25 cellular contexts compared by ENCODE assay signal in the genomic region with DNA sequence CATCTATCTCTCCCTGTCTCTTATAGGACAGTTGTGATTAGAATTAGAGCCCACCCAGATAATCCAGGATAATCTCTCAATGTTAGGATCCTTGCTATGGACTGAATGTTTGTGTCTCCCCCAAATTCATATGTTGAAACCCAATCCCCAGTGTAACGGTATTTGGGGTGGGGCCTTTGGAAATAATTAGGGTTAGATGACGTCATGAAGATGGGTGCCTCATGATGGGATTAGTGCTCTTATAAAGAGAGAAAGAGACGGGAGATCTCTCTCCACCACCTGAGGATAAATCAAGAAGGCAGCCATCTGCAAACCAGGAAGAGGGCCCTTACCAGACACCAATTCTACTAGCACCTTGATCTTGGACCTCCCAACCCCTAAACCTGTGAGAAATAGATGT. TPM values are rescaled to one million over a fixed set of nuclear protein-coding genes. Genes with fewer than 3 reads are reported as not detected.
DNase-seq lines count a peak whose midpoint lies in the region; ATAC-seq, FAIRE-seq and TF ChIP-seq lines count a peak whose summit lies in the region.
"Had no signal": no experiment of that assay in that cellular context is flagged by ENCODE, and none has a peak within 500 bp of the region (broad histone marks: within the 10 kb centered on the region; RNA-seq: fewer than 3 reads in every experiment).

No MANE protein-coding gene starts in this region.

- no peak for FAIRE-seq in HepG2 (lab: Jason Lieb, UNC)
- FAIRE-seq: A204.1, GM12878, GM18507 had no signal

- H3K9ac ChIP-seq in HepG2 (ENCODE audit: insufficient read depth, low read depth, low read length), result no peak overlapping the region
- H3K9ac ChIP-seq: BLaER1 had no signal

- H3K4me2 ChIP-seq in HepG2 (ENCODE audit: low read depth, low read length), result no peak overlapping the region
- H3K4me2 ChIP-seq: BLaER1 had no signal

- no peak overlapping the region for H3K27ac ChIP-seq in HepG2 (ENCODE audit: extremely low read length, insufficient read depth, low read length)
- no peak overlapping the region for H3K27ac ChIP-seq in right lobe of liver
- H3K27ac ChIP-seq in HEK293 (ENCODE audit: extremely low read depth, low read depth, low read length), result no peak overlapping the region
- H3K27ac ChIP-seq: BLaER1 had no signal

- 2% methylated on average over 3 of the region's 3 CpGs for WGBS in HepG2 (ENCODE audit: low lambda C conversion rate)
- WGBS in right lobe of liver (ENCODE audit: insufficient coverage, low coverage, low lambda C conversion rate, missing lambda C conversion rate), result 63% methylated on average over 3 of the region's 3 CpGs

- no peak for ATAC-seq in HepG2
- ATAC-seq in right lobe of liver, result no peak
- ATAC-seq in GM19395 (IDR thresholded peaks at IDR 0.05; ENCODE audit: unreplicated experiment), result no peak
- ATAC-seq in HG02588 (IDR thresholded peaks at IDR 0.05; ENCODE audit: unreplicated experiment), result no peak
- ATAC-seq: GM12878 had no signal

- no peak for TF ChIP-seq CTCF in HepG2 (CRISPR knock-in tag; IDR thresholded peaks at IDR 0.05)
- TF ChIP-seq CTCF in right lobe of liver (IDR thresholded peaks at IDR 0.05), result no peak
- TF ChIP-seq CTCF in HEK293 (tag by site-specific recombination; IDR thresholded peaks at IDR 0.05), result no peak

- H3K4me3 ChIP-seq in HepG2 (replicated peaks in 1 of 3; ENCODE audit: insufficient read depth in 1 of 3, low read depth in 2 of 3, low read length in 3 of 3), result no peak overlapping the region
- H3K4me3 ChIP-seq in right lobe of liver, result no peak overlapping the region
- no peak overlapping the region for H3K4me3 ChIP-seq in HEK293 (ENCODE audit: low read depth, low read length)
- H3K4me3 ChIP-seq: BLaER1, GM12878 had no signal

- no peak for TF ChIP-seq RAD21 in HepG2 (CRISPR knock-in tag; IDR thresholded peaks at IDR 0.05)

- DNase-seq in HepG2 (ENCODE audit: low spot score), result no peak
- no peak for DNase-seq in right lobe of liver
- DNase-seq: 8988T; ACHN; BE2C; C1 segment of cervical spinal cord; CD4-positive, alpha-beta memory T cell; CD4-positive, CD25-positive, alpha-beta regulatory T cell; CD8-positive, alpha-beta memory T cell; COR-L47; DMS 273 treated with DMSO at 0.1 percent for 48 hours; DMS153; DMS53; DMS79; DND-41; EL; GDM1 had no signal

- no peaks in the 10 kb centered on the region for H3K9me3 ChIP-seq in HepG2 (ENCODE audit: low read length)
- H3K9me3 ChIP-seq in right lobe of liver, result no peaks in the 10 kb centered on the region
- no peaks in the 10 kb centered on the region for H3K9me3 ChIP-seq in HEK293 (ENCODE audit: control insufficient read depth, insufficient read depth, low read depth, low read length)
- H3K9me3 ChIP-seq: BE2C, BLaER1 had no signal

- no peaks in the 10 kb centered on the region for H3K79me2 ChIP-seq in HepG2 (ENCODE audit: insufficient read depth, low read length)

- H4K20me1 ChIP-seq in HepG2 (ENCODE audit: insufficient read depth, low read length), result no peaks in the 10 kb centered on the region
- H4K20me1 ChIP-seq: BLaER1 had no signal

- TF ChIP-seq POLR2A in HepG2 (IDR thresholded peaks at IDR 0.05; ENCODE audit: insufficient read depth in 1 of 2, low read depth in 2 of 2, low read length in 2 of 2), result no peak
- no peak for TF ChIP-seq POLR2A in right lobe of liver (IDR thresholded peaks at IDR 0.05)

- in situ Hi-C loops in HepG2 (cut with HindIII; ENCODE audit: extremely low pct_ligation_motif_present, low pct_unique_long_range_greater_than_20kb), result no loop called here

- H3K36me3 ChIP-seq in HepG2 (replicated peaks in 1 of 2; ENCODE audit: control insufficient read depth in 1 of 2, insufficient read depth in 2 of 2, low read length in 2 of 2) (no peaks in the 10 kb centered on the region), right lobe of liver (no peaks in the 10 kb centered on the region), HEK293 (ENCODE audit: control insufficient read depth in 2 of 2, insufficient read depth in 1 of 2, low read length in 2 of 2) (no peaks in the 10 kb centered on the region)
- H3K36me3 ChIP-seq: BE2C, BLaER1 had no signal

- CTCF ChIA-PET in HepG2 (lab: Yijun Ruan, JAX; ENCODE audit: low intra/inter-chr PET ratio, low total read pairs), result no interaction called here
- CTCF ChIA-PET in HEK293 (lab: Yijun Ruan, JAX), result no interaction called here

- POLR2A ChIA-PET in HepG2 (lab: Yijun Ruan, JAX) (no interaction called here), HEK293 (lab: Yijun Ruan, JAX) (no interaction called here)

- intact Hi-C loops in HepG2 (cut with micrococcal nuclease; ENCODE audit: unreplicated experiment) (no loop called here), right lobe of liver (cut with DNase I) (no loop called here)

- H3K27me3 ChIP-seq in HepG2 (ENCODE audit: control insufficient read depth in 1 of 2, insufficient read depth in 2 of 2, low read length in 2 of 2) (no peaks in the 10 kb centered on the region), right lobe of liver (no peaks in the 10 kb centered on the region)
- H3K27me3 ChIP-seq: BE2C, BLaER1 had no signal

- H3K4me1 ChIP-seq in HepG2 (ENCODE audit: insufficient read depth, low read length), result no peaks in the 10 kb centered on the region
- H3K4me1 ChIP-seq in right lobe of liver, result no peaks in the 10 kb centered on the region
- no peaks in the 10 kb centered on the region for H3K4me1 ChIP-seq in HEK293 (ENCODE audit: control insufficient read depth, insufficient read depth, low read length)
- H3K4me1 ChIP-seq: BE2C, BLaER1 had no signal

- no peak overlapping the region for H2AFZ ChIP-seq in HepG2 (ENCODE audit: low read length)

- no TSS peak for BruUV-seq in HepG2 (replicated peaks; lab: Mats Ljungman, UMichigan)

- TF ChIP-seq EP300 in HepG2 (IDR thresholded peaks at IDR 0.05; ENCODE audit: low read depth in 2 of 2, low read length in 2 of 2) (no peak), HepG2 (CRISPR knock-in tag; IDR thresholded peaks at IDR 0.05; ENCODE audit: borderline replicate concordance) (no peak)

TF ChIP-seq in HepG2, 621 proteins besides CTCF, POLR2A, EP300 and RAD21 (continues in another document):
- TF ChIP-seq CREB1 (IDR thresholded peaks at IDR 0.05) (peak; percentile 93), CREB1 (CRISPR knock-in tag; IDR thresholded peaks at IDR 0.05) (no peak), ATF7 (IDR thresholded peaks at IDR 0.05) (peak; percentile 97), ATF7 (CRISPR knock-in tag; IDR thresholded peaks at IDR 0.05) (no peak), ZIK1 (CRISPR knock-in tag; IDR thresholded peaks at IDR 0.05; ENCODE audit: borderline replicate concordance, low read depth) (no peak)
- TF ChIP-seq, protein P1, sequence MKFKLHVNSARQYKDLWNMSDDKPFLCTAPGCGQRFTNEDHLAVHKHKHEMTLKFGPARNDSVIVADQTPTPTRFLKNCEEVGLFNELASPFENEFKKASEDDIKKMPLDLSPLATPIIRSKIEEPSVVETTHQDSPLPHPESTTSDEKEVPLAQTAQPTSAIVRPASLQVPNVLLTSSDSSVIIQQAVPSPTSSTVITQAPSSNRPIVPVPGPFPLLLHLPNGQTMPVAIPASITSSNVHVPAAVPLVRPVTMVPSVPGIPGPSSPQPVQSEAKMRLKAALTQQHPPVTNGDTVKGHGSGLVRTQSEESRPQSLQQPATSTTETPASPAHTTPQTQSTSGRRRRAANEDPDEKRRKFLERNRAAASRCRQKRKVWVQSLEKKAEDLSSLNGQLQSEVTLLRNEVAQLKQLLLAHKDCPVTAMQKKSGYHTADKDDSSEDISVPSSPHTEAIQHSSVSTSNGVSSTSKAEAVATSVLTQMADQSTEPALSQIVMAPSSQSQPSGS (CRISPR knock-in tag; IDR thresholded peaks at IDR 0.05), result no peak

TF ChIP-seq in HEK293, 187 proteins besides CTCF, POLR2A, EP300 and RAD21:
- peak; percentile 33; the same call in 1 of the 2 replicates for TF ChIP-seq ZNF133 (tag by site-specific recombination; IDR thresholded peaks at IDR 0.05)
- TF ChIP-seq ZNF510 (tag by site-specific recombination; IDR thresholded peaks at IDR 0.05; ENCODE audit: insufficient replicate concordance), result no peak

RNA-seq across cellular contexts. Expression of a gene that starts 33.7 kb away (rescaled TPM):
- total RNA-seq in HepG2 (2016; rRNA removed; fragmentation: Illumina TruSeq; extraction: Trizol), result not detected in 2 replicates
- not detected in 2 replicates for total RNA-seq in HepG2 (2016; cell fraction: cytosol; rRNA removed; fragmentation: Illumina TruSeq; extraction: Trizol; ENCODE audit: low read depth)
- not detected in 2 replicates for total RNA-seq in HepG2 (2016; cell fraction: insoluble cytoplasmic fraction; rRNA removed; fragmentation: Illumina TruSeq; extraction: Trizol)
- total RNA-seq in HepG2 (2016; cell fraction: membrane; rRNA removed; fragmentation: Illumina TruSeq; extraction: Trizol), result not detected in 2 replicates
- total RNA-seq in HepG2 (2016; cell fraction: nucleus; rRNA removed; fragmentation: Illumina TruSeq; extraction: Trizol), result not detected in 2 replicates
- not detected in 2 replicates for polyA plus RNA-seq in HepG2 (2011; rRNA removed)
- not detected in 2 replicates for polyA plus RNA-seq in HepG2 (2011; cell fraction: cytosol; rRNA removed)
- polyA plus RNA-seq in HepG2 (2011; cell fraction: nucleus; rRNA removed), result not detected in 2 replicates
- not detected in 2 replicates for polyA plus RNA-seq in HepG2 (2012)
- polyA plus RNA-seq in HepG2 (2016; cell fraction: cytosol; fragmentation: Illumina TruSeq; extraction: Trizol; ENCODE audit: low read depth), result not detected in 2 replicates
- polyA plus RNA-seq in HepG2 (2016; cell fraction: insoluble cytoplasmic fraction; fragmentation: Illumina TruSeq; extraction: Trizol; ENCODE audit: low read depth), result not detected in 2 replicates
- not detected in 2 replicates for polyA plus RNA-seq in HepG2 (2016; cell fraction: membrane; fragmentation: Illumina TruSeq; extraction: Trizol; ENCODE audit: low read depth)
- polyA plus RNA-seq in HepG2 (2016; cell fraction: nucleus; fragmentation: Illumina TruSeq; extraction: Trizol; ENCODE audit: insufficient read depth, low read depth), result not detected in 2 replicates
- polyA minus RNA-seq in HepG2 (2011; rRNA and poly(A)+ RNA removed; ENCODE audit: low replicate concordance), result not detected in 2 replicates
- polyA minus RNA-seq in HepG2 (2011; cell fraction: cytosol; rRNA and poly(A)+ RNA removed), result not detected in 2 replicates
- polyA minus RNA-seq in HepG2 (2011; cell fraction: nucleus; rRNA and poly(A)+ RNA removed), result not detected in 2 replicates
- under 1 TPM; 0.12 to 0.69 (median 0.36) TPM for total RNA-seq in right lobe of liver
- total RNA-seq: CD4-positive, alpha-beta memory T cell; CD4-positive, CD25-positive, alpha-beta regulatory T cell had no signal
- polyA plus RNA-seq: CD14-positive monocyte; CD4-positive, CD25-positive, alpha-beta regulatory T cell; CD8-positive, alpha-beta memory T cell had no signal
